ENCODE assay signal across 10 cellular contexts in genomic region chr17:17414316-17414937, GRCh38.
DNase-seq lines count a peak whose midpoint lies in the region; ATAC-seq and TF ChIP-seq lines count a peak whose summit lies in the region.
"Had no signal": no experiment of that assay in that cellular context is flagged by ENCODE, and none has a peak within 500 bp of the region (broad histone marks: within the 10 kb centered on the region; RNA-seq: fewer than 3 reads in every experiment).

No MANE protein-coding gene starts in this region.

- no peak overlapping the region for H3K4me3 Mint-ChIP-seq in endothelial cell (ENCODE audit: unreplicated experiment)

- ATAC-seq in sciatic nerve: peak; percentile 88
- ATAC-seq in GM21381 (IDR thresholded peaks at IDR 0.05; ENCODE audit: unreplicated experiment): no peak
- ATAC-seq: mucosa of descending colon had no signal

- peaks cover 3% of the 10 kb centered on the region for H3K36me3 Mint-ChIP-seq in endothelial cell (ENCODE audit: low read depth, unreplicated experiment)

- intact Hi-C loops in sciatic nerve (cut with DNase I): no loop called here

- no peaks in the 10 kb centered on the region for H3K27me3 ChIP-seq in SJSA1 (replicated peaks)

- peaks cover 62% of the 10 kb centered on the region for H3K4me1 ChIP-seq in SJSA1 (replicated peaks)

- DNase-seq in C1 segment of cervical spinal cord (lab: John Stamatoyannopoulos, UW) (peak in 8 of 14 donors; percentile 40 to 71 (median 46)), SJSA1 (ENCODE audit: low read depth in 1 of 2, low spot score in 2 of 2) (peak; percentile 53 to 63), fibroblast of the aortic adventitia (ENCODE audit: low read depth) (peak; percentile 92), sciatic nerve (ENCODE audit: low spot score) (peak; percentile 75), endothelial cell (ENCODE audit: low spot score) (no peak), cerebellar nuclear complex (lab: John Stamatoyannopoulos, UW) (no peak), activated gamma-delta T cell (lab: John Stamatoyannopoulos, UW) (no peak)
- DNase-seq: Caco-2, mucosa of descending colon had no signal

- peaks cover 3% of the 10 kb centered on the region for H3K4me1 Mint-ChIP-seq in endothelial cell (ENCODE audit: unreplicated experiment)

- H3K27ac ChIP-seq in SJSA1: peak overlapping the region; percentile 91

- H3K9me3 Mint-ChIP-seq in endothelial cell (ENCODE audit: unreplicated experiment): no peaks in the 10 kb centered on the region

- TF ChIP-seq CTCF in fibroblast of the aortic adventitia (IDR thresholded peaks at IDR 0.05; ENCODE audit: insufficient read depth, low read length): no peak
- TF ChIP-seq CTCF in endothelial cell (IDR thresholded peaks at IDR 0.05; ENCODE audit: unreplicated experiment): no peak

- H3K4me3 ChIP-seq in SJSA1: peak overlapping the region; percentile 20
- H3K4me3 ChIP-seq in fibroblast of the aortic adventitia (ENCODE audit: low read depth, low read length): peak overlapping the region; percentile 49
- H3K4me3 ChIP-seq: mucosa of descending colon had no signal

- no peaks in the 10 kb centered on the region for H3K36me3 ChIP-seq in SJSA1

- H3K27ac Mint-ChIP-seq in endothelial cell (ENCODE audit: unreplicated experiment): no peak overlapping the region

- H3K27me3 Mint-ChIP-seq in endothelial cell (ENCODE audit: unreplicated experiment): peaks cover 3% of the 10 kb centered on the region

- no peaks in the 10 kb centered on the region for H3K9me3 ChIP-seq in SJSA1 (replicated peaks)
- H3K9me3 ChIP-seq: mucosa of descending colon had no signal

Comparison
In these comparisons a context has a peak if more than half of its experiments do, and no peak if none do; other contexts are left out.
1. DNase-seq: peak in C1 segment of cervical spinal cord (8 of 14), SJSA1 (2 of 2), fibroblast of the aortic adventitia (single experiment) and sciatic nerve (single experiment); none in endothelial cell (single experiment), cerebellar nuclear complex (0 of 2) and activated gamma-delta T cell (single experiment).